Comparison of ENCODE assay signal across 24 cellular contexts in genomic region chr21:35258521-35258920, GRCh38.
"Had no signal": no experiment of that assay in that cellular context is flagged by ENCODE, and none has a peak within 500 bp of the region (broad histone marks: within the 10 kb centered on the region; RNA-seq: fewer than 3 reads in every experiment).

No MANE protein-coding gene starts in this region.

- H3K9ac ChIP-seq: KMS-11 had no signal

- H3K27me3 ChIP-seq: adrenal gland, body of pancreas had no signal

- H3K9me3 ChIP-seq: adrenal gland, body of pancreas had no signal

- H3K4me3 ChIP-seq: adrenal gland, body of pancreas had no signal

- H3K4me2 ChIP-seq: KMS-11 had no signal

- H3K36me3 ChIP-seq: adrenal gland had no signal

- H3K4me3 Mint-ChIP-seq: activated CD4-positive, alpha-beta T cell treated with anti-CD3 and anti-CD28 coated beads, Interleukin-2, amount 10 ng/mL, durations not matched to agents 24 days and 14 days; activated CD8-positive, alpha-beta T cell treated with anti-CD3 and anti-CD28 coated beads, Interleukin-2, amount 10 ng/mL, durations not matched to agents 7 days and 5 days; activated naive CD4-positive, alpha-beta T cell treated with anti-CD3 and anti-CD28 coated beads for 36 hours; activated T-cell treated with anti-CD3 and anti-CD28 coated beads, Interleukin-2, amount 50 U/mL, for 24 hours had no signal

- H3K4me1 Mint-ChIP-seq: activated CD4-positive, alpha-beta T cell treated with anti-CD3 and anti-CD28 coated beads, Interleukin-2, amount 10 ng/mL, durations not matched to agents 24 days and 14 days had no signal

- H3K27ac ChIP-seq: adrenal gland, KMS-11 had no signal

- DNase-seq: activated CD4-positive, alpha-beta T cell treated with anti-CD3 and anti-CD28 coated beads, Interleukin-2, amount 10 ng/mL, durations not matched to agents 24 days and 14 days; activated CD4-positive, alpha-beta T cell treated with anti-CD3 and anti-CD28 coated beads, Interleukin-2, amount 50 U/mL, for 48 hours; activated CD8-positive, alpha-beta T cell treated with anti-CD3 and anti-CD28 coated beads, Interleukin-2, amount 10 ng/mL, durations not matched to agents 7 days and 5 days; activated gamma-delta T cell treated with Interleukin-2 at 50 U/mL for 16 hours; activated naive CD4-positive, alpha-beta T cell treated with anti-CD3 and anti-CD28 coated beads for 36 hours; activated T-cell treated with anti-CD3 and anti-CD28 coated beads, Interleukin-2, amount 50 U/mL, for 24 hours; adrenal gland; body of pancreas; central memory CD4-positive, alpha-beta T cell; NCI-H1092 treated with DMSO at 0.1 percent for 48 hours; NCI-H146; NCI-H187; NCI-H2029 treated with DMSO at 0.1 percent for 48 hours; NCI-H2107; NCI-H2171; NCI-H510A; NCI-H526; NCI-H748 treated with DMSO at 0.1 percent for 48 hours; NK-92 treated with Interleukin-12 subunit alpha and Interleukin-12 subunit beta, amount 100 ng/mL, for 24 hours; PC-3; Right ventricle myocardium superior; T1000 had no signal

- ATAC-seq: activated CD8-positive, alpha-beta T cell treated with anti-CD3 and anti-CD28 coated beads, Interleukin-2, amount 10 ng/mL, durations not matched to agents 7 days and 5 days; activated naive CD4-positive, alpha-beta T cell treated with anti-CD3 and anti-CD28 coated beads, Interleukin-2, amount 50 U/mL, for 72 hours; body of pancreas; PC-3 had no signal

- H3K27me3 Mint-ChIP-seq: activated CD4-positive, alpha-beta T cell treated with anti-CD3 and anti-CD28 coated beads, Interleukin-2, amount 10 ng/mL, durations not matched to agents 24 days and 14 days; activated T-cell treated with anti-CD3 and anti-CD28 coated beads, Interleukin-2, amount 50 U/mL, for 24 hours had no signal

- H3K27ac Mint-ChIP-seq: activated CD4-positive, alpha-beta T cell treated with anti-CD3 and anti-CD28 coated beads, Interleukin-2, amount 10 ng/mL, durations not matched to agents 24 days and 14 days; activated CD8-positive, alpha-beta T cell treated with anti-CD3 and anti-CD28 coated beads, Interleukin-2, amount 10 ng/mL, durations not matched to agents 7 days and 5 days; activated naive CD4-positive, alpha-beta T cell treated with anti-CD3 and anti-CD28 coated beads for 36 hours; activated naive CD4-positive, alpha-beta T cell treated with anti-CD3 and anti-CD28 coated beads, Interleukin-2, amount 50 U/mL, for 72 hours; activated T-cell treated with anti-CD3 and anti-CD28 coated beads, Interleukin-2, amount 50 U/mL, for 24 hours had no signal
